ENCODE assay signal across 8 cellular contexts in the genomic region with DNA sequence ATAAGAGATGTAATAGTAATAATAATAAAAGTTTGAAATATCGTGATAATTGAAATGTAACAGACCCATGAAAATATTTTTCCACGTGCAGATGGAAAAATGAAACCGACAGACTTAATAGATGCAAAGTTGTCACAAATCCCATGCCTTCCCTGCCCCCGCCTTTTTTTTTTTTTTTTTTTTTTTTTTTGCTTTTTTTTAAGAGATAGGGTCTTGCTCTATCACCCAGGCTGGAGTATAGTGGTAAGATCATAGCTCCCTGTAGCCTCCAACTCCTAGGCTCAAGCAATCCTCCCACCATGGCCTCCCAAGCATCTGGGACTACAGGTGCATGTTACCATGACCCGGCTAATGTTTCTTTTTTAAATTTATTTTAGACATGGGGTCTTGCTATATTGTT.
"Had no signal": no experiment of that assay in that cellular context is flagged by ENCODE, and none has a peak within 500 bp of the region (broad histone marks: within the 10 kb centered on the region; RNA-seq: fewer than 3 reads in every experiment).

No MANE protein-coding gene starts in this region.

- DNase-seq: GDM1, GF-D8 had no signal

- H3K4me3 ChIP-seq: GM12878 had no signal

- ATAC-seq: GM12878 had no signal

- FAIRE-seq: G401.6, GM12878, GM12891, GM12892, GM18507, GM19239 had no signal
